ENCODE assay signal across 8 cellular contexts in genomic region chr11:118928108-118928869, GRCh38. TPM values are rescaled to one million over a fixed set of nuclear protein-coding genes. Genes with fewer than 3 reads are reported as not detected.
DNase-seq lines count a peak whose midpoint lies in the region; ATAC-seq and TF ChIP-seq lines count a peak whose summit lies in the region.

No MANE protein-coding gene starts in this region.

- H3K4me3 Mint-ChIP-seq in endodermal cell (peak overlapping the region; percentile 81), mesothelial cell of epicardium (peak overlapping the region; percentile 96)

- H3K36me3 ChIP-seq in NT2/D1 (ENCODE audit: insufficient read depth, insufficient read length, low read length) (peaks cover 4% of the 10 kb centered on the region), endodermal cell (ENCODE audit: control insufficient read depth, insufficient read depth, low read length) (no peaks in the 10 kb centered on the region)

- H3K27ac ChIP-seq in endodermal cell (ENCODE audit: low read depth, low read length): peak overlapping the region; percentile 65

- H3K9ac ChIP-seq in NT2/D1 (ENCODE audit: insufficient read length, low read depth) (peak overlapping the region; percentile 82), endodermal cell (ENCODE audit: extremely low read depth, low read length, poor library complexity, severe bottlenecking) (peak overlapping the region; percentile 54)

- WGBS in endodermal cell (ENCODE audit: insufficient coverage in 1 of 2, insufficient read length in 1 of 2), 2 experiments: 0 to 3% methylated on average over 7 to 32 of the region's 32 CpGs

- peak; percentile 96 for TF ChIP-seq CTCF in endodermal cell (conservative IDR thresholded peaks at IDR 0.05)
- peak; percentile 77 for TF ChIP-seq CTCF in mesothelial cell of epicardium (IDR thresholded peaks at IDR 0.05; ENCODE audit: unreplicated experiment)

- H3K4me3 ChIP-seq in NT2/D1 (ENCODE audit: insufficient read length, low read depth) (peak overlapping the region; percentile 77), endodermal cell (ENCODE audit: low read length) (peak overlapping the region; percentile 82)

- H3K9me3 ChIP-seq in NT2/D1 (ENCODE audit: insufficient read depth, low read length) (no peaks in the 10 kb centered on the region), endodermal cell (ENCODE audit: control insufficient read depth, low read length) (no peaks in the 10 kb centered on the region)

- peaks cover 43% of the 10 kb centered on the region for H3K4me1 Mint-ChIP-seq in endodermal cell
- H3K4me1 Mint-ChIP-seq in mesothelial cell of epicardium: peaks cover 36% of the 10 kb centered on the region

- no peaks in the 10 kb centered on the region for H3K9me3 Mint-ChIP-seq in endodermal cell
- H3K9me3 Mint-ChIP-seq in mesothelial cell of epicardium: no peaks in the 10 kb centered on the region

- H3K4me1 ChIP-seq in NT2/D1 (ENCODE audit: insufficient read depth, insufficient read length) (peaks cover 11% of the 10 kb centered on the region), endodermal cell (ENCODE audit: control insufficient read depth, insufficient read depth, low read length) (peaks cover 12% of the 10 kb centered on the region)

- H3K27me3 ChIP-seq in NT2/D1 (ENCODE audit: insufficient read depth, insufficient read length) (peaks cover 21% of the 10 kb centered on the region), endodermal cell (ENCODE audit: control insufficient read depth, insufficient read depth, low read length, poor library complexity, severe bottlenecking) (peaks cover 11% of the 10 kb centered on the region)

- H3K27ac Mint-ChIP-seq in endodermal cell: peak overlapping the region; percentile 99
- peak overlapping the region; percentile 98 for H3K27ac Mint-ChIP-seq in mesothelial cell of epicardium

- H3K36me3 Mint-ChIP-seq in endodermal cell (ENCODE audit: low read depth) (no peaks in the 10 kb centered on the region), mesothelial cell of epicardium (no peaks in the 10 kb centered on the region)

- H3K27me3 Mint-ChIP-seq in endodermal cell (ENCODE audit: insufficient read depth) (peaks cover 24% of the 10 kb centered on the region), mesothelial cell of epicardium (ENCODE audit: low read depth) (no peaks in the 10 kb centered on the region)

- peak; percentile 43 for ATAC-seq in GM21515 (IDR thresholded peaks at IDR 0.05; ENCODE audit: unreplicated experiment)

- DNase-seq in COLO668 (lab: John Stamatoyannopoulos, UW; ENCODE audit: unreplicated experiment) (peak; percentile 91), HuH-7 (ENCODE audit: low spot score) (peak; percentile 93), NT2/D1 (ENCODE audit: low read depth, low spot score) (no peak), endodermal cell (peak; percentile 98), mesothelial cell of epicardium (ENCODE audit: low spot score in 2 of 2, unreplicated experiment in 2 of 2) (peak; percentile 79 to 95)
- DNase-seq in activated CD8-positive, alpha-beta memory T cell treated with anti-CD3 and anti-CD28 coated beads, Interleukin-2, amount 50 U/mL, for 1 hour (ENCODE audit: extremely low read depth): peak; percentile 96
- peak; percentile 83 to 85 for DNase-seq in stimulated activated CD8-positive, alpha-beta memory T cell treated with anti-CD3 and anti-CD28 coated beads, Interleukin-2, amount 100 ng/mL, for 1 hour (ENCODE audit: low read depth in 2 of 2)

RNA-seq across cellular contexts. Expression of gene BCL9L, which starts 2.6 kb away (rescaled TPM):
- total RNA-seq in endodermal cell (10 to 100 TPM; 73.9 to 77.3 TPM), mesothelial cell of epicardium (88.6 to 92.4 TPM (median 91.7 TPM) in 3 replicates)
- polyA plus RNA-seq in endodermal cell (2013, experiment 1 of 2): 24.3 TPM
- polyA plus RNA-seq in endodermal cell (2013, experiment 2 of 2): 23.6 TPM

RNA-seq across cellular contexts. Expression of gene UPK2, which starts 27.8 kb away (rescaled TPM):
- total RNA-seq in endodermal cell (under 1 TPM in 1 of 2 donors, not detected in 1; 0.38 TPM), mesothelial cell of epicardium (2.2 to 3.0 TPM (median 2.7 TPM) in 3 replicates)
- polyA plus RNA-seq in endodermal cell (2013, experiment 1 of 2): 0.36 TPM
- 0.54 TPM for polyA plus RNA-seq in endodermal cell (2013, experiment 2 of 2)

RNA-seq across cellular contexts. Expression of gene FOXR1, which starts 43.3 kb away (rescaled TPM):
- total RNA-seq in endodermal cell (not detected), mesothelial cell of epicardium (not detected in 3 replicates)
- polyA plus RNA-seq in endodermal cell (2013, experiment 1 of 2): not detected
- not detected for polyA plus RNA-seq in endodermal cell (2013, experiment 2 of 2)

RNA-seq across cellular contexts. Expression of gene CXCR5, which starts 44.6 kb away (rescaled TPM):
- total RNA-seq in endodermal cell: under 1 TPM in 1 of 2 donors, not detected in 1; 0.07 TPM
- polyA plus RNA-seq in endodermal cell (2013, experiment 1 of 2): not detected
- not detected for polyA plus RNA-seq in endodermal cell (2013, experiment 2 of 2)
- not detected in 3 replicates for total RNA-seq in mesothelial cell of epicardium
